In genomic region chr10:546971-547590, GRCh38 we compare ENCODE assay signal across 10 cellular contexts.
DNase-seq lines count a peak whose midpoint lies in the region; ATAC-seq and TF ChIP-seq lines count a peak whose summit lies in the region.
"Had no signal": no experiment of that assay in that cellular context is flagged by ENCODE, and none has a peak within 500 bp of the region (broad histone marks: within the 10 kb centered on the region; RNA-seq: fewer than 3 reads in every experiment).

No MANE protein-coding gene starts in this region.

- peak overlapping the region; percentile 65 for H2AK5ac ChIP-seq in trophoblast cell (ENCODE audit: low read length)

- H3K36me3 ChIP-seq in HCT116 (ENCODE audit: control insufficient read depth in 1 of 2, insufficient read depth in 2 of 2, low read length in 2 of 2), result no peaks in the 10 kb centered on the region
- no peaks in the 10 kb centered on the region for H3K36me3 ChIP-seq in PC-3 (ENCODE audit: low read depth, low read length)
- no peaks in the 10 kb centered on the region for H3K36me3 ChIP-seq in hepatocyte (replicated peaks; ENCODE audit: insufficient read depth, low read depth)
- H3K36me3 ChIP-seq in trophoblast cell (ENCODE audit: control insufficient read depth in 1 of 2, insufficient read depth in 2 of 2, low read length in 2 of 2), result peaks cover 0 to 3% of the 10 kb centered on the region in 2 experiments
- no peaks in the 10 kb centered on the region for H3K36me3 ChIP-seq in HAP-1 (replicated peaks)

- RAD21 ChIA-PET in HCT116 (lab: Charles Lee; ENCODE audit: low non-redundant PET in 1 of 2, low total read pairs in 2 of 2, uncharacterized antibody in 2 of 2, unreplicated experiment in 2 of 2), result no interaction called here

- no peak for DNase-seq in HCT116 (ENCODE audit: low read depth, low spot score)
- peak; percentile 81 for DNase-seq in PC-3
- DNase-seq in hepatocyte (ENCODE audit: low spot score), result peak; percentile 63
- DNase-seq in trophoblast cell, result peak; percentile 94 to 99
- no peak for DNase-seq in glomerular visceral epithelial cell (ENCODE audit: extremely low spot score)
- no peak for DNase-seq in omental fat pad (ENCODE audit: low spot score)
- DNase-seq in HAP-1 (ENCODE audit: low spot score in 2 of 2), result no peak
- DNase-seq: amniotic stem cell, NCI-H1105 treated with DMSO at 0.1 percent for 48 hours had no signal

- H2BK5ac ChIP-seq in trophoblast cell (ENCODE audit: low read depth, low read length, poor library complexity), result peak overlapping the region; percentile 29

- H3K9me2 ChIP-seq in HCT116 (ENCODE audit: insufficient read depth) (no peaks in the 10 kb centered on the region), PC-3 (replicated peaks; ENCODE audit: low read length) (no peaks in the 10 kb centered on the region), hepatocyte (replicated peaks; ENCODE audit: insufficient read depth) (no peaks in the 10 kb centered on the region)

- H3K14ac ChIP-seq in trophoblast cell (ENCODE audit: low read length), result peak overlapping the region; percentile 54

- H3K23ac ChIP-seq in trophoblast cell (ENCODE audit: low read length), result no peak overlapping the region

- H4K20me1 ChIP-seq in HCT116 (ENCODE audit: insufficient read depth), result no peaks in the 10 kb centered on the region
- no peaks in the 10 kb centered on the region for H4K20me1 ChIP-seq in PC-3 (ENCODE audit: low read length)
- H4K20me1 ChIP-seq in hepatocyte (ENCODE audit: insufficient read depth, poor library complexity, severe bottlenecking), result peaks cover 37% of the 10 kb centered on the region

- H3K4me1 ChIP-seq in HCT116 (ENCODE audit: control insufficient read depth in 1 of 2, insufficient read depth in 2 of 2, low read length in 2 of 2) (peaks cover 7% of the 10 kb centered on the region in 2 experiments; a peak in 2 of 4 replicates), PC-3 (ENCODE audit: insufficient read depth, low read length) (peaks cover 8% of the 10 kb centered on the region), hepatocyte (ENCODE audit: insufficient read depth) (peaks cover 24% of the 10 kb centered on the region), trophoblast cell (ENCODE audit: control insufficient read depth in 1 of 2, insufficient read depth in 2 of 2, low read length in 2 of 2) (peaks cover 21 to 22% of the 10 kb centered on the region in 2 experiments), HAP-1 (peaks cover 19% of the 10 kb centered on the region)

- H3K9ac ChIP-seq in HCT116 (ENCODE audit: low read length), result no peak overlapping the region
- no peak overlapping the region for H3K9ac ChIP-seq in PC-3 (ENCODE audit: low read length)
- H3K9ac ChIP-seq in trophoblast cell (ENCODE audit: low read length), result no peak overlapping the region

- CTCF ChIA-PET in HCT116 (lab: Charles Lee) (no interaction called here), PC-3 (lab: Charles Lee) (interaction anchor here (0.5 kb wide), 1 partner anchor 12 kb away, joined by 5 read pairs; no protein-coding TSS in a partner anchor)

- POLR2A ChIA-PET in HCT116 (lab: Charles Lee), result no interaction called here
- POLR2A ChIA-PET in PC-3 (lab: Charles Lee; ENCODE audit: unreplicated experiment), result no interaction called here

- H3K9me3 ChIP-seq in HCT116 (ENCODE audit: control insufficient read depth in 1 of 2, insufficient read depth in 1 of 2, low read depth in 1 of 2, low read length in 2 of 2) (no peaks in the 10 kb centered on the region), PC-3 (ENCODE audit: low read length) (no peaks in the 10 kb centered on the region), hepatocyte (ENCODE audit: low read depth) (no peaks in the 10 kb centered on the region), trophoblast cell (ENCODE audit: insufficient read depth, low read depth, low read length) (peaks cover 2% of the 10 kb centered on the region), HAP-1 (no peaks in the 10 kb centered on the region)

- H3K4me3 ChIP-seq in HCT116 (replicated peaks in 1 of 2; ENCODE audit: low read depth in 1 of 2, low read length in 2 of 2), result no peak overlapping the region
- H3K4me3 ChIP-seq in PC-3 (ENCODE audit: low read length), result 0 out of 2 replicates have a peak overlapping the region, but pooled peaks have one; percentile 19
- H3K4me3 ChIP-seq in hepatocyte, result no peak overlapping the region
- no peak overlapping the region for H3K4me3 ChIP-seq in trophoblast cell (ENCODE audit: low read depth, low read length)
- H3K4me3 ChIP-seq in HAP-1, result no peak overlapping the region

- no peak overlapping the region for H3K27ac ChIP-seq in HCT116 (ENCODE audit: low read depth, low read length)
- peak overlapping the region; percentile 55 for H3K27ac ChIP-seq in PC-3 (ENCODE audit: low read length)
- peak overlapping the region; percentile 80 for H3K27ac ChIP-seq in hepatocyte
- peak overlapping the region; percentile 92 for H3K27ac ChIP-seq in trophoblast cell (ENCODE audit: low read depth, low read length)

- peak overlapping the region; percentile 22 for H2BK120ac ChIP-seq in trophoblast cell (ENCODE audit: insufficient read depth, low read length, poor library complexity)

- H3K4ac ChIP-seq in trophoblast cell (ENCODE audit: low read depth, low read length), result peak overlapping the region; percentile 4

- intact Hi-C loops in HCT116 (cut with micrococcal nuclease) (no loop called here), PC-3 (cut with micrococcal nuclease) (no loop called here)

- H4K12ac ChIP-seq in trophoblast cell (ENCODE audit: low read depth, low read length), result no peak overlapping the region

- H3K27me3 ChIP-seq in HCT116 (ENCODE audit: insufficient read depth, low read length) (no peaks in the 10 kb centered on the region), PC-3 (ENCODE audit: low read length) (no peaks in the 10 kb centered on the region), hepatocyte (no peaks in the 10 kb centered on the region), trophoblast cell (ENCODE audit: insufficient read depth, low read length) (no peaks in the 10 kb centered on the region), HAP-1 (ENCODE audit: low read depth) (no peaks in the 10 kb centered on the region)

- peak overlapping the region; percentile 58 for H2BK12ac ChIP-seq in trophoblast cell (ENCODE audit: low read length)

- no peak overlapping the region for H2AFZ ChIP-seq in HCT116 (ENCODE audit: low read depth, low read length, poor library complexity, severe bottlenecking)
- no peak overlapping the region for H2AFZ ChIP-seq in PC-3 (ENCODE audit: low read length)
- no peak overlapping the region for H2AFZ ChIP-seq in hepatocyte
- H2AFZ ChIP-seq in trophoblast cell (ENCODE audit: insufficient read depth, low read length, poor library complexity), result no peak overlapping the region

- H3K79me2 ChIP-seq in HCT116 (ENCODE audit: insufficient read depth, low read length) (no peaks in the 10 kb centered on the region), PC-3 (ENCODE audit: low read length) (no peaks in the 10 kb centered on the region), hepatocyte (peaks cover 75% of the 10 kb centered on the region), trophoblast cell (ENCODE audit: control insufficient read depth, insufficient read depth, low read length, poor library complexity) (peaks cover 2% of the 10 kb centered on the region)

- in situ Hi-C loops in HAP-1 (cut with MboI; ENCODE audit: low sequenced_read_pairs), result no loop called here

- peak overlapping the region; percentile 12 for H4K8ac ChIP-seq in trophoblast cell (ENCODE audit: low read depth, low read length)

- H3K18ac ChIP-seq in trophoblast cell (ENCODE audit: low read length), result peak overlapping the region; percentile 75

- TF ChIP-seq CTCF in HCT116 (IDR thresholded peaks at IDR 0.05 in 2 of 3, conservative IDR thresholded peaks at IDR 0.05 in 1 of 3; ENCODE audit: borderline replicate concordance in 1 of 3, insufficient read depth in 1 of 3, low read depth in 2 of 3, low read length in 2 of 3) (no peak), PC-3 (conservative IDR thresholded peaks at IDR 0.05; ENCODE audit: low read depth, low read length) (no peak), hepatocyte (IDR thresholded peaks at IDR 0.05; ENCODE audit: poor library complexity) (no peak), omental fat pad (IDR thresholded peaks at IDR 0.05) (no peak)

- H3K4me2 ChIP-seq in HCT116 (ENCODE audit: low read length) (peak overlapping the region; percentile 6; the same call in 1 of the 2 replicates), PC-3 (ENCODE audit: low read length) (peak overlapping the region; percentile 68), hepatocyte (peak overlapping the region; percentile 56), trophoblast cell (ENCODE audit: low read length) (peak overlapping the region; percentile 53)

- BruUV-seq in HCT116 (replicated peaks; lab: Mats Ljungman, UMichigan) (no TSS peak), PC-3 (replicated peaks; lab: Mats Ljungman, UMichigan) (no TSS peak)

- H3F3A ChIP-seq in PC-3 (ENCODE audit: low read length, unreplicated experiment), result no peaks in the 10 kb centered on the region

- H3K79me1 ChIP-seq in trophoblast cell (ENCODE audit: low read length), result peaks cover 16% of the 10 kb centered on the region

- TF ChIP-seq POLR2A in HCT116 (IDR thresholded peaks at IDR 0.05; ENCODE audit: borderline replicate concordance, extremely low read depth, insufficient read depth, insufficient read length), result no peak

- WGBS in hepatocyte (ENCODE audit: low lambda C conversion rate, missing lambda C conversion rate), result 26% methylated on average over 10 of the region's 10 CpGs
- no CpG with 5 or more reads among the region's 10 CpGs for WGBS in trophoblast cell (ENCODE audit: extremely low coverage, insufficient coverage, insufficient read length)

- TF ChIP-seq RAD21 in HCT116 (IDR thresholded peaks at IDR 0.05; ENCODE audit: low read depth), result no peak

- ATAC-seq in HCT116, result no peak
- peak; percentile 82 for ATAC-seq in PC-3
- no peak for ATAC-seq in GM21737 (IDR thresholded peaks at IDR 0.05; ENCODE audit: unreplicated experiment)
- no peak for ATAC-seq in omental fat pad (ENCODE audit: low FRiP score)

- peak overlapping the region; percentile 76 for H4K91ac ChIP-seq in trophoblast cell (ENCODE audit: low read depth, low read length)

TF ChIP-seq in HCT116, 20 proteins besides CTCF, POLR2A, EP300 and RAD21:
- no peak for TF ChIP-seq SRF (IDR thresholded peaks at IDR 0.05; ENCODE audit: low read depth)
- TF ChIP-seq CBX3 (IDR thresholded peaks at IDR 0.05; ENCODE audit: low read depth), result no peak
- no peak for TF ChIP-seq ELF1 (IDR thresholded peaks at IDR 0.05; ENCODE audit: borderline replicate concordance, low read depth)
- no peak for TF ChIP-seq POLR2AphosphoS5 (IDR thresholded peaks at IDR 0.05; ENCODE audit: low read depth, low read length)
- no peak for TF ChIP-seq JUND (IDR thresholded peaks at IDR 0.05)
- TF ChIP-seq ATF3 (IDR thresholded peaks at IDR 0.05), result no peak
- TF ChIP-seq CEBPB (IDR thresholded peaks at IDR 0.05; ENCODE audit: low read depth), result no peak

Comparison
In these comparisons a context has a peak if more than half of its experiments do, and no peak if none do; other contexts are left out.
1. DNase-seq: peak in PC-3 (single experiment), hepatocyte (single experiment) and trophoblast cell (2 of 2); none in HCT116 (single experiment), glomerular visceral epithelial cell (single experiment), omental fat pad (single experiment) and HAP-1 (0 of 2).
2. H3K4me2 ChIP-seq: peak in every context shown above with its lines; median percentile 68 in PC-3; 56 in hepatocyte; 53 in trophoblast cell; 6 in HCT116.